ENCODE assay signal across 8 cellular contexts in genomic region chr4:140372607-140373327, GRCh38. TPM values are rescaled to one million over a fixed set of nuclear protein-coding genes. Genes with fewer than 3 reads are reported as not detected.
DNase-seq lines count a peak whose midpoint lies in the region; ATAC-seq and TF ChIP-seq lines count a peak whose summit lies in the region.

No MANE protein-coding gene starts in this region.

- H3K4me3 ChIP-seq in body of pancreas = peak overlapping the region in 1 of 2 donors; percentile 18

- DNase-seq in DMS53 (lab: John Stamatoyannopoulos, UW) = peak; percentile 54
- DNase-seq in SIG-M5 treated with dmso at 0.1 percent for 504 hours (lab: John Stamatoyannopoulos, UW; ENCODE audit: unreplicated experiment) = peak; percentile 72
- DNase-seq in body of pancreas = no peak
- peak; percentile 42 for DNase-seq in kidney tubule cell (ENCODE audit: low spot score)
- DNase-seq in stimulated activated naive CD4-positive, alpha-beta T cell (lab: John Stamatoyannopoulos, UW) = peak in 4 of 6 experiments; percentile 4 to 52 (median 27)
- no peak for DNase-seq in epidermal melanocyte (ENCODE audit: insufficient read length, low spot score)

- no peaks in the 10 kb centered on the region for H3K9me3 ChIP-seq in body of pancreas

- intact Hi-C loops in body of pancreas (cut with DNase I) = no loop called here

- no peaks in the 10 kb centered on the region for H3K36me3 ChIP-seq in body of pancreas (replicated peaks in 1 of 2; ENCODE audit: insufficient read depth in 1 of 2, low read depth in 2 of 2)

- H3K27me3 ChIP-seq in body of pancreas = no peaks in the 10 kb centered on the region

- 5 to 9% methylated on average over 22 of the region's 22 CpGs for WGBS in body of pancreas, 2 donors

- TF ChIP-seq POLR2A in body of pancreas (IDR thresholded peaks at IDR 0.05) = peak in 2 of 3 donors; percentile 55 to 66

- peak in 4 of 7 experiments; percentile 12 to 38 (median 26) for TF ChIP-seq CTCF in body of pancreas (IDR thresholded peaks at IDR 0.05)

- H3K4me1 ChIP-seq in body of pancreas = peaks cover 28% of the 10 kb centered on the region

- peak overlapping the region in 3 of 4 donors; percentile 58 to 90 (median 84) for H3K27ac ChIP-seq in body of pancreas

- ATAC-seq in GM19351 (IDR thresholded peaks at IDR 0.05; ENCODE audit: unreplicated experiment) = peak; percentile 68
- peak; percentile 62 for ATAC-seq in HG03280 (IDR thresholded peaks at IDR 0.05; ENCODE audit: unreplicated experiment)
- no peak for ATAC-seq in body of pancreas

RNA-seq across cellular contexts. Expression of gene SCOC, which starts 0.7 kb away (rescaled TPM):
- 10 to 100 TPM; 28.7 to 36.1 TPM for total RNA-seq in body of pancreas

RNA-seq across cellular contexts. Expression of gene CLGN, which starts 54.7 kb away (rescaled TPM):
- total RNA-seq in body of pancreas = 1 to 10 TPM; 1.3 to 2.3 TPM

Comparison
In these comparisons a context has a peak if more than half of its experiments do, and no peak if none do; other contexts are left out.
1. DNase-seq: peak in DMS53 (single experiment), SIG-M5 treated with dmso at 0.1 percent for 504 hours (single experiment), kidney tubule cell (single experiment) and stimulated activated naive CD4-positive, alpha-beta T cell (4 of 6); none in body of pancreas (0 of 4) and epidermal melanocyte (single experiment).